Comparison of ENCODE assay signal across 23 cellular contexts in the genomic region with DNA sequence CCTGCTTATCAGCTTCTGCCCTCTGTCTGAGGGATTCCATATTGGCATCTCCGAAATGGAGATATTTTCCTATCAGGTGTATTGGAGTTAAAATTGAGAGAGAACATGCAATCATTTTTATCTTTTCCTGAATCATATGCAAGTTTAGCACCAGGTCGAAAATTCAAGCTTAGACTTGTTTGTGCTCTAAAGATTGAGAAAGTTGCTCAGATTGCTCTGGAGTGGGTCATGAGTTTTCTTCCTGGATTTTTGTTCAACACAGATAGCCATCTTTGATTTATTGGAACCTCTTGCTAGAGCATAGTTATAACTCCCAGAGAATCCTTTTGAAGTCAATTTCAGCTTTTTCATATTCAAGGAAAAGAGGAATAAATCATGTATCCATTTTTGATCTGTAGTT.
"Had no signal": no experiment of that assay in that cellular context is flagged by ENCODE, and none has a peak within 500 bp of the region (broad histone marks: within the 10 kb centered on the region; RNA-seq: fewer than 3 reads in every experiment).

No MANE protein-coding gene starts in this region.

- H3K4me1 ChIP-seq: heart left ventricle had no signal

- H3K9me3 ChIP-seq: gastroesophageal sphincter, heart left ventricle, right lobe of liver, suprapubic skin had no signal

- H3K27ac ChIP-seq: brain microvascular endothelial cell, coronary artery, gastroesophageal sphincter, heart left ventricle, right lobe of liver, suprapubic skin, VCaP had no signal

- ATAC-seq: activated naive CD8-positive, alpha-beta T cell treated with anti-CD3 and anti-CD28 coated beads, Interleukin-2, amount 50 U/mL, for 24 hours; esophagus mucosa; gastroesophageal sphincter; heart left ventricle; left cardiac atrium; right lobe of liver; stimulated activated naive CD8-positive, alpha-beta T cell treated with anti-CD3 and anti-CD28 coated beads, Interleukin-15, amount 100 ng/mL, for 72 hours had no signal

- H3K36me3 ChIP-seq: brain microvascular endothelial cell, gastroesophageal sphincter, heart left ventricle, right lobe of liver, suprapubic skin had no signal

- H3K4me3 ChIP-seq: coronary artery, gastroesophageal sphincter, heart left ventricle, right lobe of liver, suprapubic skin had no signal

- H3K27me3 ChIP-seq: brain microvascular endothelial cell, gastroesophageal sphincter, heart left ventricle, right lobe of liver, suprapubic skin had no signal

- DNase-seq: activated CD4-positive, alpha-beta T cell treated with anti-CD3 and anti-CD28 coated beads for 1 hour; activated CD8-positive, alpha-beta memory T cell treated with anti-CD3 and anti-CD28 coated beads for 24 hours; activated CD8-positive, alpha-beta memory T cell treated with anti-CD3 and anti-CD28 coated beads, Interleukin-2, amount 50 U/mL, for 48 hours; activated effector memory CD4-positive, alpha-beta T cell treated with Interleukin-2 at 50 U/mL for 16 hours; activated naive CD4-positive, alpha-beta T cell treated with anti-CD3 and anti-CD28 coated beads, Interleukin-2, amount 10 ng/mL, durations not matched to agents 7 days and 5 days; activated naive CD8-positive, alpha-beta T cell treated with anti-CD3 and anti-CD28 coated beads, Interleukin-2, amount 50 U/mL, for 24 hours; activated T-cell treated with anti-CD3 and anti-CD28 coated beads, Interleukin-2, amount 50 U/mL, for 48 hours; aorta; brain microvascular endothelial cell; heart left ventricle; left cardiac atrium; nephron progenitor cell; occipital lobe; right lobe of liver; small intestine; stimulated activated CD4-positive, alpha-beta T cell treated with anti-CD3 and anti-CD28 coated beads, Interleukin-4, amount 100 ng/mL, for 1 hour; stimulated activated naive CD8-positive, alpha-beta T cell treated with anti-CD3 and anti-CD28 coated beads, Interleukin-15, amount 100 ng/mL, for 72 hours; T-helper 2 cell had no signal
